In genomic region chr2:85308951-85309555, GRCh38 we compare ENCODE assay signal across 8 cellular contexts. TPM values are rescaled to one million over a fixed set of nuclear protein-coding genes. Genes with fewer than 3 reads are reported as not detected.
DNase-seq lines count a peak whose midpoint lies in the region; ATAC-seq, FAIRE-seq and TF ChIP-seq lines count a peak whose summit lies in the region.

No MANE protein-coding gene starts in this region.

- peaks cover 24% of the 10 kb centered on the region for H3K4me1 Mint-ChIP-seq in T-helper 1 cell treated with Interleukin-12 subunit alpha and Interleukin-12 subunit beta and Interleukin-4 antibody, amounts not matched to agents 30 μg/mL and 1 μg/mL, for 36 hours (ENCODE audit: low read depth)
- peaks cover 24 to 29% (median 28%) of the 10 kb centered on the region in 3 donors for H3K4me1 Mint-ChIP-seq in naive B cell

- H3K36me3 ChIP-seq in ectodermal cell (ENCODE audit: control insufficient read depth, insufficient read depth, low read length), result no peaks in the 10 kb centered on the region

- FAIRE-seq in GM12892 (lab: Jason Lieb, UNC), result no peak

- H3K27me3 ChIP-seq in ectodermal cell (ENCODE audit: control insufficient read depth, insufficient read depth, low read length, poor library complexity, severe bottlenecking), result no peaks in the 10 kb centered on the region

- no peaks in the 10 kb centered on the region for H3K9me3 Mint-ChIP-seq in T-helper 1 cell treated with Interleukin-12 subunit alpha and Interleukin-12 subunit beta and Interleukin-4 antibody, amounts not matched to agents 30 μg/mL and 1 μg/mL, for 36 hours
- no peaks in the 10 kb centered on the region for H3K9me3 Mint-ChIP-seq in naive B cell

- ATAC-seq in naive B cell (ENCODE audit: low read depth in 2 of 2), result peak; percentile 16 to 34
- ATAC-seq in HG02588 (IDR thresholded peaks at IDR 0.05; ENCODE audit: unreplicated experiment), result no peak
- ATAC-seq in GM18861 (IDR thresholded peaks at IDR 0.05; ENCODE audit: unreplicated experiment), result no peak

- TF ChIP-seq POLR2A in GM12892 (IDR thresholded peaks at IDR 0.05; ENCODE audit: low read depth, low read length), result no peak

- H3K4me3 ChIP-seq in ectodermal cell (ENCODE audit: insufficient read depth, low read depth, low read length), result no peak overlapping the region

- H3K27ac Mint-ChIP-seq in T-helper 1 cell treated with Interleukin-12 subunit alpha and Interleukin-12 subunit beta and Interleukin-4 antibody, amounts not matched to agents 30 μg/mL and 1 μg/mL, for 36 hours, result peak overlapping the region; percentile 78
- peak overlapping the region; percentile 61 to 97 (median 93) for H3K27ac Mint-ChIP-seq in naive B cell

- H3K27me3 Mint-ChIP-seq in T-helper 1 cell treated with Interleukin-12 subunit alpha and Interleukin-12 subunit beta and Interleukin-4 antibody, amounts not matched to agents 30 μg/mL and 1 μg/mL, for 36 hours (ENCODE audit: low read depth), result peaks cover 10% of the 10 kb centered on the region
- H3K27me3 Mint-ChIP-seq in naive B cell, result peaks cover 0 to 11% (median 6%) of the 10 kb centered on the region in 3 donors

- peaks cover 16% of the 10 kb centered on the region for H3K36me3 Mint-ChIP-seq in T-helper 1 cell treated with Interleukin-12 subunit alpha and Interleukin-12 subunit beta and Interleukin-4 antibody, amounts not matched to agents 30 μg/mL and 1 μg/mL, for 36 hours (ENCODE audit: low read depth)
- H3K36me3 Mint-ChIP-seq in naive B cell, result no peaks in the 10 kb centered on the region

- H3K27ac ChIP-seq in ectodermal cell (ENCODE audit: insufficient read depth, low read depth, low read length, poor library complexity, severe bottlenecking), result peak overlapping the region; percentile 26

- H3K4me1 ChIP-seq in ectodermal cell (ENCODE audit: control insufficient read depth, insufficient read depth, low read length), result peaks cover 9% of the 10 kb centered on the region

- WGBS in ectodermal cell, 2 experiments, result 76 to 80% methylated on average over 14 of the region's 14 CpGs

- no peak for DNase-seq in T-helper 1 cell
- DNase-seq in NCI-H510A treated with DMSO at 0.1 percent for 48 hours (lab: John Stamatoyannopoulos, UW), result peak; percentile 84
- no peak for DNase-seq in naive B cell
- DNase-seq in GM12892 (ENCODE audit: insufficient read length), result no peak

- H3K4me3 Mint-ChIP-seq in T-helper 1 cell treated with Interleukin-12 subunit alpha and Interleukin-12 subunit beta and Interleukin-4 antibody, amounts not matched to agents 30 μg/mL and 1 μg/mL, for 36 hours, result peak overlapping the region; percentile 79
- H3K4me3 Mint-ChIP-seq in naive B cell, result peak overlapping the region; percentile 56 to 87 (median 78)

- H3K9me3 ChIP-seq in ectodermal cell (ENCODE audit: control insufficient read depth, low read length), result no peaks in the 10 kb centered on the region

RNA-seq across cellular contexts. Expression of gene TGOLN2, which starts 18.7 kb away (rescaled TPM):
- 57.6 TPM for polyA plus RNA-seq in ectodermal cell (2013, experiment 1 of 4)
- 61.4 TPM for polyA plus RNA-seq in ectodermal cell (2013, experiment 2 of 4)
- polyA plus RNA-seq in ectodermal cell (2013, experiment 3 of 4), result 43.6 TPM
- polyA plus RNA-seq in ectodermal cell (2013, experiment 4 of 4), result 50.7 TPM
- polyA plus RNA-seq in naive B cell (ENCODE audit: low read depth in 6 of 6), result 10 to 100 TPM; 45.5 to 94.8 (median 77.3) TPM
- polyA plus RNA-seq in GM12892 (2012; ENCODE audit: missing spikeins), result 46.3 TPM

RNA-seq across cellular contexts. Expression of gene RETSAT, which starts 45.3 kb away (rescaled TPM):
- 14.3 TPM for polyA plus RNA-seq in ectodermal cell (2013, experiment 1 of 4)
- polyA plus RNA-seq in ectodermal cell (2013, experiment 2 of 4), result 14.2 TPM
- polyA plus RNA-seq in ectodermal cell (2013, experiment 3 of 4), result 11.8 TPM
- polyA plus RNA-seq in ectodermal cell (2013, experiment 4 of 4), result 13.2 TPM
- polyA plus RNA-seq in naive B cell (ENCODE audit: low read depth in 6 of 6), result 1 to 10 TPM; 4.4 to 8.7 (median 6.8) TPM
- 21.8 TPM for polyA plus RNA-seq in GM12892 (2012; ENCODE audit: missing spikeins)

RNA-seq across cellular contexts. Expression of gene ELMOD3, which starts 45.5 kb away (rescaled TPM):
- polyA plus RNA-seq in ectodermal cell (2013, experiment 1 of 4), result 23.7 TPM
- polyA plus RNA-seq in ectodermal cell (2013, experiment 2 of 4), result 19.4 TPM
- polyA plus RNA-seq in ectodermal cell (2013, experiment 3 of 4), result 20.4 TPM
- 21.0 TPM for polyA plus RNA-seq in ectodermal cell (2013, experiment 4 of 4)
- polyA plus RNA-seq in naive B cell (ENCODE audit: low read depth in 6 of 6), result 10 to 100 TPM in 5 of 6 donors, 1 to 10 TPM in 1; 9.8 to 23.1 (median 13.8) TPM
- 11.5 TPM for polyA plus RNA-seq in GM12892 (2012; ENCODE audit: missing spikeins)

Comparison
In these comparisons a context has a peak if more than half of its experiments do, and no peak if none do; other contexts are left out.
1. ATAC-seq: peak in naive B cell (2 of 2); none in HG02588 (single experiment) and GM18861 (single experiment).